1 cellular context compared by ENCODE assay signal in the genomic region with DNA sequence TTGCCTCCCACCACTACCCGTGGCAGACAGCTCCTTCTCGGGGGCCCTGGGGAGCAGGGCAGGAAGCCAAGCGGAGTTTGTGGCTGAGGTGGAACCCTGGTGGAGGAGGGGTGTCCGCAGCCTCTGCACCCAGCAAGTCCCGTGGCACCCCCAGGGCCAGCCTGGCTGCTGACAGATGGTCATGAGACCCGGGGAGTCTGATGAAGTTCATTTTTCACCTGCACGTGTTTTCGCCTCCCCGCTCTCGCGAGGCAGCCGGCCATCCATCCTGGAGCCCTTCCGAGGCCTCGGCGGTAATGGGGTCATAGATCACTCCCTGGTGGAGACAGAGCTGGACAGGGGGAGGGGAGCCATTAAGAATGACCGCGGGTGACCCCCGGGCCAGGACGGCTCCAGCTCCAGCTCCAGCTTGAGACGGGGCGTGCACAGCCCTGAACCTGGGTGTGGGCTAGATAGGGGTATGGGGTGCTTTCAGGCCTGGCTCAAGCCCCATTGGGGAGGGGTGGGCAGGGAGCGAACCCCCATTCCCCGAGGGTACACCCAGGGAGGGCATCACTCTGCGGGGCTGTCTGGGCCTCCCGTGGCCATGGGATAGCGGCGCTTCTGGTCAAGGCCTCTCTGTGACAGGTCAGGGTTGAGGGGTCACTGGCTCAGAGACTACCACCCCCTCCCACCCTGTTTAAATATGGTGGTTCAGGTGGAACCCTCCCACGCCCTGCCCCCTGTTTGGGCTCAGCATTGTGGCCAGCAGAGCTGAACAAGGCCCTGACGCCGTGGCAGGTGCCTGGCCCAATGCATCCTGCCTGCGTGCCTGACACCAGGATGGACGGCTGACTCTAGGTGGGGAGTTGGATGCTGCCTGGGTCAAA.
TF ChIP-seq lines count a peak whose summit lies in the region.

No MANE protein-coding gene starts in this region.

TF ChIP-seq in HepG2, 621 proteins besides CTCF, POLR2A, EP300 and RAD21 (continued from another document and continues in another):
- TF ChIP-seq ZNF530 (CRISPR knock-in tag; IDR thresholded peaks at IDR 0.05; ENCODE audit: low read depth): no peak
- no peak for TF ChIP-seq ZNF230 (CRISPR knock-in tag; IDR thresholded peaks at IDR 0.05)
- no peak for TF ChIP-seq TSC22D2 (CRISPR knock-in tag; IDR thresholded peaks at IDR 0.05; ENCODE audit: borderline replicate concordance)
- TF ChIP-seq LCORL (IDR thresholded peaks at IDR 0.05): no peak
- TF ChIP-seq LCORL (CRISPR knock-in tag; IDR thresholded peaks at IDR 0.05): peak; percentile 56; the same call in 1 of the 2 replicates
- no peak; the same call in 1 of the 2 replicates for TF ChIP-seq ZBTB20 (CRISPR knock-in tag; IDR thresholded peaks at IDR 0.05; ENCODE audit: borderline replicate concordance, low read depth)
- no peak for TF ChIP-seq ZNF331 (CRISPR knock-in tag; IDR thresholded peaks at IDR 0.05)
- no peak for TF ChIP-seq CREM (IDR thresholded peaks at IDR 0.05)
- TF ChIP-seq CREM (CRISPR knock-in tag; IDR thresholded peaks at IDR 0.05): no peak
- no peak for TF ChIP-seq TCF12 (IDR thresholded peaks at IDR 0.05)
- TF ChIP-seq TCF12 (CRISPR knock-in tag; IDR thresholded peaks at IDR 0.05): no peak; the same call in 1 of the 2 replicates
- TF ChIP-seq ZNF350 (CRISPR knock-in tag; IDR thresholded peaks at IDR 0.05; ENCODE audit: borderline replicate concordance, low read depth): 0 out of 2 replicates have a peak, but pooled peaks have one; percentile 18
- peak; percentile 75 for TF ChIP-seq ZMYM4 (CRISPR knock-in tag; IDR thresholded peaks at IDR 0.05)
- peak; percentile 31; the same call in 1 of the 2 replicates for TF ChIP-seq ISL2 (CRISPR knock-in tag; IDR thresholded peaks at IDR 0.05)
- peak; percentile 32; the same call in 1 of the 2 replicates for TF ChIP-seq ERF (CRISPR knock-in tag; IDR thresholded peaks at IDR 0.05)
- no peak for TF ChIP-seq HNRNPLL (IDR thresholded peaks at IDR 0.05; ENCODE audit: low read depth, low read length, poor library complexity, severe bottlenecking)
- TF ChIP-seq, protein P1, sequence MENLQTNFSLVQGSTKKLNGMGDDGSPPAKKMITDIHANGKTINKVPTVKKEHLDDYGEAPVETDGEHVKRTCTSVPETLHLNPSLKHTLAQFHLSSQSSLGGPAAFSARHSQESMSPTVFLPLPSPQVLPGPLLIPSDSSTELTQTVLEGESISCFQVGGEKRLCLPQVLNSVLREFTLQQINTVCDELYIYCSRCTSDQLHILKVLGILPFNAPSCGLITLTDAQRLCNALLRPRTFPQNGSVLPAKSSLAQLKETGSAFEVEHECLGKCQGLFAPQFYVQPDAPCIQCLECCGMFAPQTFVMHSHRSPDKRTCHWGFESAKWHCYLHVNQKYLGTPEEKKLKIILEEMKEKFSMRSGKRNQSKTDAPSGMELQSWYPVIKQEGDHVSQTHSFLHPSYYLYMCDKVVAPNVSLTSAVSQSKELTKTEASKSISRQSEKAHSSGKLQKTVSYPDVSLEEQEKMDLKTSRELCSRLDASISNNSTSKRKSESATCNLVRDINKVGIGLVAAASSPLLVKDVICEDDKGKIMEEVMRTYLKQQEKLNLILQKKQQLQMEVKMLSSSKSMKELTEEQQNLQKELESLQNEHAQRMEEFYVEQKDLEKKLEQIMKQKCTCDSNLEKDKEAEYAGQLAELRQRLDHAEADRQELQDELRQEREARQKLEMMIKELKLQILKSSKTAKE (CRISPR knock-in tag; IDR thresholded peaks at IDR 0.05; ENCODE audit: borderline replicate concordance): peak; percentile 23; the same call in 1 of the 2 replicates
- TF ChIP-seq, protein P2, sequence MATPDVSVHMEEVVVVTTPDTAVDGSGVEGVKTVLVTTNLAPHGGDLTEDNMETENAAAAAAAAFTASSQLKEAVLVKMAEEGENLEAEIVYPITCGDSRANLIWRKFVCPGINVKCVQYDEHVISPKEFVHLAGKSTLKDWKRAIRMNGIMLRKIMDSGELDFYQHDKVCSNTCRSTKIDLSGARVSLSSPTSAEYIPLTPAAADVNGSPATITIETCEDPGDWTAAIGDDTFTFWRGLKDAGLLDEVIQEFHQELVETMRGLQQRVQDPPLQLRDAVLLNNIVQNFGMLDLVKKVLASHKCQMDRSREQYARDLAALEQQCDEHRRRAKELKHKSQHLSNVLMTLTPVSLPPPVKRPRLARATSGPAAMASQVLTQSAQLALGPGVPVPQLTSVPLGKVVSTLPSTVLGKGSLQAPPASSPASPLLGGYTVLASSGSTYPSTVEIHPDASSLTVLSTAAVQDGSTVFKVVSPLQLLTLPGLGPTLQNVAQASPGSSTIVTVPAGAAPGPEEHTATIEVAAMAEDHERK (CRISPR knock-in tag; IDR thresholded peaks at IDR 0.05; ENCODE audit: low read depth): no peak
- no peak for TF ChIP-seq TRIM24 (CRISPR knock-in tag; IDR thresholded peaks at IDR 0.05)
- TF ChIP-seq, protein P3, sequence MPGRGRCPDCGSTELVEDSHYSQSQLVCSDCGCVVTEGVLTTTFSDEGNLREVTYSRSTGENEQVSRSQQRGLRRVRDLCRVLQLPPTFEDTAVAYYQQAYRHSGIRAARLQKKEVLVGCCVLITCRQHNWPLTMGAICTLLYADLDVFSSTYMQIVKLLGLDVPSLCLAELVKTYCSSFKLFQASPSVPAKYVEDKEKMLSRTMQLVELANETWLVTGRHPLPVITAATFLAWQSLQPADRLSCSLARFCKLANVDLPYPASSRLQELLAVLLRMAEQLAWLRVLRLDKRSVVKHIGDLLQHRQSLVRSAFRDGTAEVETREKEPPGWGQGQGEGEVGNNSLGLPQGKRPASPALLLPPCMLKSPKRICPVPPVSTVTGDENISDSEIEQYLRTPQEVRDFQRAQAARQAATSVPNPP (CRISPR knock-in tag; IDR thresholded peaks at IDR 0.05): 0 out of 2 replicates have a peak, but pooled peaks have one; percentile 38
- TF ChIP-seq ZNF878 (CRISPR knock-in tag; IDR thresholded peaks at IDR 0.05): no peak
- peak; percentile 78 for TF ChIP-seq ZBTB7B (CRISPR knock-in tag; IDR thresholded peaks at IDR 0.05)
- peak; percentile 33; the same call in 1 of the 2 replicates for TF ChIP-seq REPIN1 (CRISPR knock-in tag; IDR thresholded peaks at IDR 0.05; ENCODE audit: borderline replicate concordance, low read depth)
- no peak for TF ChIP-seq EZH2 (conservative IDR thresholded peaks at IDR 0.05; ENCODE audit: low read depth, low read length)
- no peak for TF ChIP-seq ZNF879 (CRISPR knock-in tag; IDR thresholded peaks at IDR 0.05)
- TF ChIP-seq ZFP36L2 (CRISPR knock-in tag; IDR thresholded peaks at IDR 0.05): no peak
- TF ChIP-seq MTA1 (CRISPR knock-in tag; IDR thresholded peaks at IDR 0.05; ENCODE audit: borderline replicate concordance): peak; percentile 76; the same call in 1 of the 2 replicates
- TF ChIP-seq ZFP82 (CRISPR knock-in tag; IDR thresholded peaks at IDR 0.05; ENCODE audit: borderline replicate concordance): no peak
- peak; percentile 12; the same call in 1 of the 2 replicates for TF ChIP-seq STAG1 (CRISPR knock-in tag; IDR thresholded peaks at IDR 0.05)
- TF ChIP-seq ZFP36L1 (CRISPR knock-in tag; IDR thresholded peaks at IDR 0.05): no peak
- TF ChIP-seq SCMH1 (CRISPR knock-in tag; IDR thresholded peaks at IDR 0.05; ENCODE audit: borderline replicate concordance): no peak
- no peak for TF ChIP-seq ZNF713 (CRISPR knock-in tag; IDR thresholded peaks at IDR 0.05)
- no peak for TF ChIP-seq ZFAT (CRISPR knock-in tag; conservative IDR thresholded peaks at IDR 0.05)
- TF ChIP-seq, protein P4, sequence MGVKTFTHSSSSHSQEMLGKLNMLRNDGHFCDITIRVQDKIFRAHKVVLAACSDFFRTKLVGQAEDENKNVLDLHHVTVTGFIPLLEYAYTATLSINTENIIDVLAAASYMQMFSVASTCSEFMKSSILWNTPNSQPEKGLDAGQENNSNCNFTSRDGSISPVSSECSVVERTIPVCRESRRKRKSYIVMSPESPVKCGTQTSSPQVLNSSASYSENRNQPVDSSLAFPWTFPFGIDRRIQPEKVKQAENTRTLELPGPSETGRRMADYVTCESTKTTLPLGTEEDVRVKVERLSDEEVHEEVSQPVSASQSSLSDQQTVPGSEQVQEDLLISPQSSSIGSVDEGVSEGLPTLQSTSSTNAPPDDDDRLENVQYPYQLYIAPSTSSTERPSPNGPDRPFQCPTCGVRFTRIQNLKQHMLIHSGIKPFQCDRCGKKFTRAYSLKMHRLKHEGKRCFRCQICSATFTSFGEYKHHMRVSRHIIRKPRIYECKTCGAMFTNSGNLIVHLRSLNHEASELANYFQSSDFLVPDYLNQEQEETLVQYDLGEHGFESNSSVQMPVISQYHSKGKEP (CRISPR knock-in tag; IDR thresholded peaks at IDR 0.05): no peak
- no peak for TF ChIP-seq ZSCAN31 (CRISPR knock-in tag; IDR thresholded peaks at IDR 0.05; ENCODE audit: low read depth)
- TF ChIP-seq FOSL2 (CRISPR knock-in tag; IDR thresholded peaks at IDR 0.05): peak; percentile 21; the same call in 1 of the 2 replicates
- TF ChIP-seq, protein P5, sequence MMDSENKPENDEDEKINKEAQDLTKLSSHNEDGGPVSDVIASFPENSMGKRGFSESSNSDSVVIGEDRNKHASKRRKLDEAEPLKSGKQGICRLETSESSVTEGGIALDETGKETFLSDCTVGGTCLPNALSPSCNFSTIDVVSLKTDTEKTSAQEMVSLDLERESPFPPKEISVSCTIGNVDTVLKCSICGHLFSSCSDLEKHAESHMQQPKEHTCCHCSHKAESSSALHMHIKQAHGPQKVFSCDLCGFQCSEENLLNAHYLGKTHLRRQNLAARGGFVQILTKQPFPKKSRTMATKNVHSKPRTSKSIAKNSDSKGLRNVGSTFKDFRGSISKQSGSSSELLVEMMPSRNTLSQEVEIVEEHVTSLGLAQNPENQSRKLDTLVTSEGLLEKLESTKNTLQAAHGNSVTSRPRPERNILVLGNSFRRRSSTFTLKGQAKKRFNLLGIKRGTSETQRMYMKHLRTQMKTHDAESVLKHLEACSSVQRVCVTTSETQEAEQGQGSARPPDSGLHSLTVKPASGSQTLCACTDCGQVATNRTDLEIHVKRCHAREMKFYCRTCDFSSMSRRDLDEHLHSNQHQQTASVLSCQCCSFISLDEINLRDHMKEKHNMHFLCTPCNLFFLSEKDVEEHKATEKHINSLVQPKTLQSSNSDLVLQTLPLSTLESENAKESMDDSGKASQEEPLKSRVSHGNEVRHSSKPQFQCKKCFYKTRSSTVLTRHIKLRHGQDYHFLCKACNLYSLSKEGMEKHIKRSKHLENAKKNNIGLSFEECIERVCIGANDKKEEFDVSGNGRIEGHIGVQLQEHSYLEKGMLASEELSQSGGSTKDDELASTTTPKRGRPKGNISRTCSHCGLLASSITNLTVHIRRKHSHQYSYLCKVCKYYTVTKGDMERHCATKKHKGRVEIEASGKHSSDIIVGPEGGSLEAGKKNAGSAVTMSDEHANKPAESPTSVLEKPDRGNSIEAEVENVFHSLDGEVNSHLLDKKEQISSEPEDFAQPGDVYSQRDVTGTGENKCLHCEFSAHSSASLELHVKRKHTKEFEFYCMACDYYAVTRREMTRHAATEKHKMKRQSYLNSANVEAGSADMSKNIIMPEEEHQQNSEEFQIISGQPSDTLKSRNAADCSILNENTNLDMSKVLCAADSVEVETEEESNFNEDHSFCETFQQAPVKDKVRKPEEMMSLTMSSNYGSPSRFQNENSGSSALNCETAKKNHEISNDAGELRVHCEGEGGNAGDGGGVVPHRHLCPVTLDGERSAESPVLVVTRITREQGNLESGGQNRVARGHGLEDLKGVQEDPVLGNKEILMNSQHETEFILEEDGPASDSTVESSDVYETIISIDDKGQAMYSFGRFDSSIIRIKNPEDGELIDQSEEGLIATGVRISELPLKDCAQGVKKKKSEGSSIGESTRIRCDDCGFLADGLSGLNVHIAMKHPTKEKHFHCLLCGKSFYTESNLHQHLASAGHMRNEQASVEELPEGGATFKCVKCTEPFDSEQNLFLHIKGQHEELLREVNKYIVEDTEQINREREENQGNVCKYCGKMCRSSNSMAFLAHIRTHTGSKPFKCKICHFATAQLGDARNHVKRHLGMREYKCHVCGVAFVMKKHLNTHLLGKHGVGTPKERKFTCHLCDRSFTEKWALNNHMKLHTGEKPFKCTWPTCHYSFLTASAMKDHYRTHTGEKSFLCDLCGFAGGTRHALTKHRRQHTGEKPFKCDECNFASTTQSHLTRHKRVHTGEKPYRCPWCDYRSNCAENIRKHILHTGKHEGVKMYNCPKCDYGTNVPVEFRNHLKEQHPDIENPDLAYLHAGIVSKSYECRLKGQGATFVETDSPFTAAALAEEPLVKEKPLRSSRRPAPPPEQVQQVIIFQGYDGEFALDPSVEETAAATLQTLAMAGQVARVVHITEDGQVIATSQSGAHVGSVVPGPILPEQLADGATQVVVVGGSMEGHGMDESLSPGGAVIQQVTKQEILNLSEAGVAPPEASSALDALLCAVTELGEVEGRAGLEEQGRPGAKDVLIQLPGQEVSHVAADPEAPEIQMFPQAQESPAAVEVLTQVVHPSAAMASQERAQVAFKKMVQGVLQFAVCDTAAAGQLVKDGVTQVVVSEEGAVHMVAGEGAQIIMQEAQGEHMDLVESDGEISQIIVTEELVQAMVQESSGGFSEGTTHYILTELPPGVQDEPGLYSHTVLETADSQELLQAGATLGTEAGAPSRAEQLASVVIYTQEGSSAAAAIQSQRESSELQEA (CRISPR knock-in tag; IDR thresholded peaks at IDR 0.05; ENCODE audit: not compliant biosample characterization): peak; percentile 35
- TF ChIP-seq, protein P6, sequence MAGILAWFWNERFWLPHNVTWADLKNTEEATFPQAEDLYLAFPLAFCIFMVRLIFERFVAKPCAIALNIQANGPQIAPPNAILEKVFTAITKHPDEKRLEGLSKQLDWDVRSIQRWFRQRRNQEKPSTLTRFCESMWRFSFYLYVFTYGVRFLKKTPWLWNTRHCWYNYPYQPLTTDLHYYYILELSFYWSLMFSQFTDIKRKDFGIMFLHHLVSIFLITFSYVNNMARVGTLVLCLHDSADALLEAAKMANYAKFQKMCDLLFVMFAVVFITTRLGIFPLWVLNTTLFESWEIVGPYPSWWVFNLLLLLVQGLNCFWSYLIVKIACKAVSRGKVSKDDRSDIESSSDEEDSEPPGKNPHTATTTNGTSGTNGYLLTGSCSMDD (CRISPR knock-in tag; IDR thresholded peaks at IDR 0.05): no peak
